Comparison of ENCODE assay signal across 12 cellular contexts in genomic region chr11:20031155-20032001, GRCh38.
DNase-seq lines count a peak whose midpoint lies in the region; ATAC-seq and TF ChIP-seq lines count a peak whose summit lies in the region.
"Had no signal": no experiment of that assay in that cellular context is flagged by ENCODE, and none has a peak within 500 bp of the region (broad histone marks: within the 10 kb centered on the region; RNA-seq: fewer than 3 reads in every experiment).

No MANE protein-coding gene starts in this region.

- DNase-seq in AG09309 (ENCODE audit: low read depth) (peak; percentile 83), mammary epithelial cell (peak; percentile 69)
- DNase-seq in stimulated activated naive CD4-positive, alpha-beta T cell (lab: John Stamatoyannopoulos, UW) = no peak
- no peak for DNase-seq in stimulated activated naive B cell treated with anti-CD40 and anti-IgM and Interleukin-4, amounts not matched to agents 10 μg/mL and 1 μg/mL and 100 μg/mL, for 72 hours
- DNase-seq: activated T-cell treated with anti-CD3 and anti-CD28 coated beads, Interleukin-2, amount 50 U/mL, for 72 hours; NCI-H146 had no signal

- dilution Hi-C loops in mammary epithelial cell (cut with HindIII; ENCODE audit: low sequenced_read_pairs) = no loop called here

- H3K27ac Mint-ChIP-seq in stimulated activated naive B cell treated with anti-CD40 and anti-IgM and Interleukin-4, amounts not matched to agents 10 μg/mL and 1 μg/mL and 100 μg/mL, for 72 hours = no peak overlapping the region
- H3K27ac Mint-ChIP-seq: activated T-cell treated with anti-CD3 and anti-CD28 coated beads, Interleukin-2, amount 50 U/mL, for 72 hours had no signal

- ATAC-seq in HG02678 (IDR thresholded peaks at IDR 0.05; ENCODE audit: unreplicated experiment) = no peak
- ATAC-seq in stimulated activated naive B cell treated with anti-CD40 and anti-IgM and Interleukin-4, amounts not matched to agents 10 μg/mL and 1 μg/mL and 100 μg/mL, for 72 hours (replicated peaks) = no peak
- no peak for ATAC-seq in HG02973 (IDR thresholded peaks at IDR 0.05; ENCODE audit: unreplicated experiment)
- ATAC-seq: activated T-cell treated with anti-CD3 and anti-CD28 coated beads, Interleukin-2, amount 50 U/mL, for 72 hours; esophagus mucosa had no signal

- BruUV-seq in mammary epithelial cell (replicated peaks; lab: Mats Ljungman, UMichigan) = TSS peak; percentile 26

- 41% methylated on average over 7 of the region's 7 CpGs for WGBS in mammary epithelial cell (ENCODE audit: low coverage, missing lambda C conversion rate)
- WGBS in liver = 67% methylated on average over 7 of the region's 7 CpGs

- intact Hi-C loops in mammary epithelial cell (cut with micrococcal nuclease) = loop anchor here (2.0 kb wide), 2 partner anchors 15 to 79 kb away; no protein-coding TSS in a partner anchor

- peak overlapping the region; percentile 52 for H3K4me2 ChIP-seq in mammary epithelial cell (ENCODE audit: insufficient read depth, low read depth, low read length)

- TF ChIP-seq CTCF in AG09309 (IDR thresholded peaks at IDR 0.05; ENCODE audit: control insufficient read depth, insufficient read depth, low read depth, low read length, missing control alignments) = no peak
- no peak for TF ChIP-seq CTCF in mammary epithelial cell (conservative IDR thresholded peaks at IDR 0.05 in 1 of 2, IDR thresholded peaks at IDR 0.05 in 1 of 2; ENCODE audit: extremely low read depth in 1 of 2, insufficient read depth in 1 of 2, low read depth in 1 of 2, low read length in 2 of 2)
- TF ChIP-seq CTCF in liver (IDR thresholded peaks at IDR 0.05; ENCODE audit: low read depth, low read length, missing input control) = no peak

- H3K4me3 ChIP-seq in AG09309 (ENCODE audit: control insufficient read depth, low read depth, low read length) (no peak overlapping the region), HUES6 (ENCODE audit: low read depth, low read length) (peak overlapping the region; percentile 8; the same call in 1 of the 2 replicates), mammary epithelial cell (replicated peaks in 1 of 3; ENCODE audit: insufficient read depth in 1 of 3, low read depth in 2 of 3, low read length in 3 of 3) (no peak overlapping the region), liver (ENCODE audit: low read depth in 1 of 3, low read length in 3 of 3) (no peak overlapping the region)

- H4K20me1 ChIP-seq in mammary epithelial cell (ENCODE audit: insufficient read depth, low read length) = no peaks in the 10 kb centered on the region

- peak overlapping the region; percentile 10; the same call in 1 of the 2 replicates for H3K27ac ChIP-seq in HUES6 (ENCODE audit: low read depth, low read length)
- peak overlapping the region; percentile 41 for H3K27ac ChIP-seq in mammary epithelial cell (ENCODE audit: insufficient read depth, low read depth, low read length)
- H3K27ac ChIP-seq in liver (ENCODE audit: low read depth in 1 of 2, low read length in 2 of 2) = no peak overlapping the region
- H3K27ac ChIP-seq: neutrophil had no signal

- peaks cover 84% of the 10 kb centered on the region for H3K4me1 ChIP-seq in HUES6 (ENCODE audit: control insufficient read depth, insufficient read depth, low read length)
- peaks cover 67% of the 10 kb centered on the region for H3K4me1 ChIP-seq in mammary epithelial cell (ENCODE audit: insufficient read depth, low read length)
- H3K4me1 ChIP-seq in liver (ENCODE audit: control insufficient read depth in 4 of 4, insufficient read depth in 4 of 4, low read length in 3 of 4) = peaks cover 5 to 35% (median 10%) of the 10 kb centered on the region in 4 donors

- peaks cover 3 to 28% of the 10 kb centered on the region in 2 donors for H3K27me3 Mint-ChIP-seq in stimulated activated naive B cell treated with anti-CD40 and anti-IgM and Interleukin-4, amounts not matched to agents 10 μg/mL and 1 μg/mL and 100 μg/mL, for 72 hours

- H3K36me3 ChIP-seq in HUES6 (ENCODE audit: control insufficient read depth, insufficient read depth, low read length) (peaks cover 11% of the 10 kb centered on the region), mammary epithelial cell (ENCODE audit: insufficient read depth, low read length) (no peaks in the 10 kb centered on the region), liver (ENCODE audit: control insufficient read depth in 4 of 4, insufficient read depth in 3 of 4, low read depth in 1 of 4, low read length in 3 of 4) (no peaks in the 10 kb centered on the region)

- no peak for TF ChIP-seq RAD21 in liver (IDR thresholded peaks at IDR 0.05)

- H3K9me3 ChIP-seq in HUES6 (ENCODE audit: control insufficient read depth, insufficient read depth, low read depth, low read length) (no peaks in the 10 kb centered on the region), mammary epithelial cell (replicated peaks; ENCODE audit: insufficient read depth, low read length) (no peaks in the 10 kb centered on the region), liver (ENCODE audit: control insufficient read depth in 4 of 4, low read length in 3 of 4) (no peaks in the 10 kb centered on the region)
- H3K9me3 ChIP-seq: neutrophil had no signal

- no peak overlapping the region for H3K4me3 Mint-ChIP-seq in stimulated activated naive B cell treated with anti-CD40 and anti-IgM and Interleukin-4, amounts not matched to agents 10 μg/mL and 1 μg/mL and 100 μg/mL, for 72 hours
- H3K4me3 Mint-ChIP-seq: activated T-cell treated with anti-CD3 and anti-CD28 coated beads, Interleukin-2, amount 50 U/mL, for 72 hours had no signal

- H3K9me3 Mint-ChIP-seq in stimulated activated naive B cell treated with anti-CD40 and anti-IgM and Interleukin-4, amounts not matched to agents 10 μg/mL and 1 μg/mL and 100 μg/mL, for 72 hours = no peaks in the 10 kb centered on the region
- H3K9me3 Mint-ChIP-seq: activated T-cell treated with anti-CD3 and anti-CD28 coated beads, Interleukin-2, amount 50 U/mL, for 72 hours had no signal

- H3K36me3 Mint-ChIP-seq in stimulated activated naive B cell treated with anti-CD40 and anti-IgM and Interleukin-4, amounts not matched to agents 10 μg/mL and 1 μg/mL and 100 μg/mL, for 72 hours = no peaks in the 10 kb centered on the region

- H3K27me3 ChIP-seq in HUES6 (ENCODE audit: control insufficient read depth, insufficient read depth, low read length) (no peaks in the 10 kb centered on the region), mammary epithelial cell (ENCODE audit: insufficient read depth, low read length) (no peaks in the 10 kb centered on the region), liver (ENCODE audit: control insufficient read depth in 4 of 4, insufficient read depth in 4 of 4, low read length in 3 of 4) (no peaks in the 10 kb centered on the region)

- H3K79me2 ChIP-seq in mammary epithelial cell (ENCODE audit: insufficient read depth, low read length) = peaks cover 52% of the 10 kb centered on the region

- peak overlapping the region; percentile 40 for H3K9ac ChIP-seq in HUES6 (ENCODE audit: low read length)
- H3K9ac ChIP-seq in mammary epithelial cell (ENCODE audit: insufficient read depth, low read length) = no peak overlapping the region
- H3K9ac ChIP-seq in liver (ENCODE audit: low read depth in 1 of 2, low read length in 2 of 2) = no peak overlapping the region

- in situ Hi-C loops in mammary epithelial cell (cut with MboI; ENCODE audit: low sequenced_read_pairs in 2 of 2) = no loop called here

- H3K4me1 Mint-ChIP-seq in stimulated activated naive B cell treated with anti-CD40 and anti-IgM and Interleukin-4, amounts not matched to agents 10 μg/mL and 1 μg/mL and 100 μg/mL, for 72 hours = no peaks in the 10 kb centered on the region

- CTCF ChIA-PET in mammary epithelial cell (lab: Charles Lee; ENCODE audit: low non-redundant PET) = no interaction called here

- peak overlapping the region; percentile 11 for H2AFZ ChIP-seq in mammary epithelial cell (ENCODE audit: low read depth, low read length)

TF ChIP-seq in liver, 16 proteins besides CTCF, POLR2A, EP300 and RAD21:
- TF ChIP-seq RXRA (IDR thresholded peaks at IDR 0.05) = peak in 1 of 2 donors; percentile 12
- peak; percentile 19 to 36 for TF ChIP-seq HNF4A (conservative IDR thresholded peaks at IDR 0.05)
- no peak for TF ChIP-seq FOXA2 (IDR thresholded peaks at IDR 0.05)
- TF ChIP-seq SP1 (IDR thresholded peaks at IDR 0.05) = no peak
- TF ChIP-seq FOXA1 (IDR thresholded peaks at IDR 0.05) = no peak

Comparison
In these comparisons a context has a peak if more than half of its experiments do, and no peak if none do; other contexts are left out.
1. DNase-seq: peak in AG09309 (single experiment) and mammary epithelial cell (single experiment); none in stimulated activated naive CD4-positive, alpha-beta T cell (0 of 6) and stimulated activated naive B cell treated with anti-CD40 and anti-IgM and Interleukin-4, amounts not matched to agents 10 μg/mL and 1 μg/mL and 100 μg/mL, for 72 hours (single experiment).
2. H3K27ac ChIP-seq: peak in HUES6 (single experiment) and mammary epithelial cell (single experiment); none in liver (0 of 2).